In genomic region chr5:90472783-90473182, GRCh38 we compare ENCODE assay signal across 9 cellular contexts. TPM values are rescaled to one million over a fixed set of nuclear protein-coding genes. Genes with fewer than 3 reads are reported as not detected.
DNase-seq lines count a peak whose midpoint lies in the region; FAIRE-seq and TF ChIP-seq lines count a peak whose summit lies in the region.
"Had no signal": no experiment of that assay in that cellular context is flagged by ENCODE, and none has a peak within 500 bp of the region (broad histone marks: within the 10 kb centered on the region; RNA-seq: fewer than 3 reads in every experiment).

No MANE protein-coding gene starts in this region.

- no peaks in the 10 kb centered on the region for H3K9me2 ChIP-seq in OCI-LY1 (ENCODE audit: low read depth, low read length)

- no peaks in the 10 kb centered on the region for H3K27me3 Mint-ChIP-seq in Calu3 (ENCODE audit: unreplicated experiment)

- H3K4me2 ChIP-seq in OCI-LY1 (ENCODE audit: low read length) (peak overlapping the region; percentile 100), osteoblast (ENCODE audit: insufficient read depth, low read length) (peak overlapping the region; percentile 99)

- DNase-seq in Calu3 = no peak
- DNase-seq in osteoblast (ENCODE audit: insufficient read length, low spot score, missing footprints) = no peak
- DNase-seq in SW480 (ENCODE audit: low spot score) = no peak
- no peak for DNase-seq in sigmoid colon
- no peak for DNase-seq in dedifferentiated amniotic fluid mesenchymal stem cell (ENCODE audit: extremely low spot score)
- no peak for DNase-seq in urothelium cell line (ENCODE audit: low spot score)
- DNase-seq: NCI-H1048 had no signal

- H3K36me3 Mint-ChIP-seq in Calu3 (ENCODE audit: insufficient read depth, unreplicated experiment) = peaks cover 28% of the 10 kb centered on the region

- H3K36me3 ChIP-seq in OCI-LY1 (ENCODE audit: insufficient read depth, low read length) (peaks cover 14% of the 10 kb centered on the region), endocrine pancreas (ENCODE audit: control insufficient read depth, insufficient read depth, low read length) (no peaks in the 10 kb centered on the region), osteoblast (ENCODE audit: insufficient read depth, low read length) (no peaks in the 10 kb centered on the region), sigmoid colon (no peaks in the 10 kb centered on the region)

- CTCF ChIA-PET in Calu3 (lab: Charles Lee) = interaction anchor here (0.6 to 0.7 kb wide), 2 partner anchors 10 to 12 kb away, joined by 3 read pairs; no protein-coding TSS in a partner anchor

- peak overlapping the region; percentile 78 for H3K27ac Mint-ChIP-seq in Calu3 (ENCODE audit: unreplicated experiment)

- no peak for TF ChIP-seq POLR2A in sigmoid colon (IDR thresholded peaks at IDR 0.05)

- H3K4me3 Mint-ChIP-seq in Calu3 (ENCODE audit: low read depth, unreplicated experiment) = peak overlapping the region; percentile 99

- peak overlapping the region; percentile 65 for H3K4me3 ChIP-seq in OCI-LY1 (ENCODE audit: low read depth, low read length, poor library complexity, severe bottlenecking)
- H3K4me3 ChIP-seq in endocrine pancreas (ENCODE audit: control insufficient read depth, insufficient read depth, low read length) = peak overlapping the region; percentile 77
- H3K4me3 ChIP-seq in osteoblast (ENCODE audit: insufficient read depth, low read length) = peak overlapping the region; percentile 98
- peak overlapping the region in 2 of 4 donors; percentile 70 to 76 for H3K4me3 ChIP-seq in sigmoid colon

- H3K9ac ChIP-seq in OCI-LY1 (ENCODE audit: low read length) (peak overlapping the region; percentile 65), endocrine pancreas (ENCODE audit: control insufficient read depth, insufficient read depth, low read length) (no peak overlapping the region)

- H3K79me2 ChIP-seq in OCI-LY1 (ENCODE audit: insufficient read depth, low read length) (peaks cover 8% of the 10 kb centered on the region; the same call in 1 of the 2 replicates), osteoblast (ENCODE audit: insufficient read depth, low read length) (peaks cover 33% of the 10 kb centered on the region)

- WGBS in sigmoid colon, 2 donors = 43 to 71% methylated on average over 3 of the region's 3 CpGs

- no peaks in the 10 kb centered on the region for H3K9me3 Mint-ChIP-seq in Calu3 (ENCODE audit: low read depth, unreplicated experiment)

- H3K27ac ChIP-seq in OCI-LY1 (ENCODE audit: low read depth, low read length, poor library complexity, severe bottlenecking) (no peak overlapping the region), osteoblast (ENCODE audit: low read depth, low read length) (no peak overlapping the region), sigmoid colon (no peak overlapping the region)

- TF ChIP-seq EP300 in sigmoid colon (IDR thresholded peaks at IDR 0.05) = no peak

- intact Hi-C loops in Calu3 (cut with micrococcal nuclease; ENCODE audit: unreplicated experiment) = no loop called here
- intact Hi-C loops in sigmoid colon (cut with DNase I) = no loop called here

- H3F3A ChIP-seq in OCI-LY1 (ENCODE audit: insufficient read depth, low read length) = no peaks in the 10 kb centered on the region

- TF ChIP-seq CTCF in Calu3 (IDR thresholded peaks at IDR 0.05; ENCODE audit: unreplicated experiment) (no peak), OCI-LY1 (IDR thresholded peaks at IDR 0.05; ENCODE audit: low read length) (no peak), osteoblast (IDR thresholded peaks at IDR 0.05; ENCODE audit: extremely low read depth, low read depth, low read length) (no peak), sigmoid colon (IDR thresholded peaks at IDR 0.05) (no peak)

- H3K9me3 ChIP-seq in OCI-LY1 (ENCODE audit: low read length) = no peaks in the 10 kb centered on the region
- H3K9me3 ChIP-seq in endocrine pancreas (ENCODE audit: control insufficient read depth, low read length) = no peaks in the 10 kb centered on the region
- no peaks in the 10 kb centered on the region for H3K9me3 ChIP-seq in osteoblast (ENCODE audit: low read depth, low read length)
- no peaks in the 10 kb centered on the region for H3K9me3 ChIP-seq in sigmoid colon

- no peaks in the 10 kb centered on the region for H4K20me1 ChIP-seq in OCI-LY1 (ENCODE audit: insufficient read depth, low read length)
- no peaks in the 10 kb centered on the region for H4K20me1 ChIP-seq in osteoblast (ENCODE audit: insufficient read depth, low read length)

- no peak for FAIRE-seq in urothelium cell line (lab: Jason Lieb, UNC)

- H3K4me1 ChIP-seq in OCI-LY1 (ENCODE audit: insufficient read depth, low read length, severe bottlenecking) (peaks cover 39% of the 10 kb centered on the region), endocrine pancreas (ENCODE audit: control insufficient read depth, insufficient read depth, low read length) (peaks cover 11% of the 10 kb centered on the region), osteoblast (ENCODE audit: insufficient read depth, low read length) (peaks cover 18% of the 10 kb centered on the region), sigmoid colon (peaks cover 0 to 28% (median 23%) of the 10 kb centered on the region in 4 donors)

- H3K27me3 ChIP-seq in OCI-LY1 (ENCODE audit: insufficient read depth, low read length) (no peaks in the 10 kb centered on the region), endocrine pancreas (ENCODE audit: control insufficient read depth, insufficient read depth, low read length) (no peaks in the 10 kb centered on the region), osteoblast (ENCODE audit: insufficient read depth, low read length) (no peaks in the 10 kb centered on the region), sigmoid colon (no peaks in the 10 kb centered on the region)

- TSS peak; percentile 33 for BruUV-seq in Calu3 (replicated peaks; lab: Mats Ljungman, UMichigan)

- H3K4me1 Mint-ChIP-seq in Calu3 (ENCODE audit: low read depth, unreplicated experiment) = peaks cover 28% of the 10 kb centered on the region

- H2AFZ ChIP-seq in OCI-LY1 (ENCODE audit: low read length) (no peak overlapping the region), osteoblast (ENCODE audit: low read length) (no peak overlapping the region)

RNA-seq across cellular contexts. Expression of gene MBLAC2, which starts 1.8 kb away (rescaled TPM):
- 9.6 and 11.0 TPM in 2 replicates for total RNA-seq in Calu3 (2022)
- total RNA-seq in osteoblast = 6.5 TPM in 2 replicates
- total RNA-seq in sigmoid colon = 1 to 10 TPM; 4.9 to 7.1 (median 6.1) TPM
- 1 to 10 TPM in 2 of 3 donors, under 1 TPM in 1; 0.92 to 2.8 (median 2.4) TPM for polyA plus RNA-seq in sigmoid colon

RNA-seq across cellular contexts. Expression of gene POLR3G, which starts 1.9 kb away (rescaled TPM):
- 15.0 and 16.6 TPM in 2 replicates for total RNA-seq in Calu3 (2022)
- 1.8 and 3.6 TPM in 2 replicates for total RNA-seq in osteoblast
- total RNA-seq in sigmoid colon = 1 to 10 TPM; 1.1 to 5.8 (median 2.6) TPM
- 1 to 10 TPM in 2 of 3 donors, under 1 TPM in 1; 0.46 to 2.4 (median 1.8) TPM for polyA plus RNA-seq in sigmoid colon

RNA-seq across cellular contexts. Expression of gene LYSMD3, which starts 56.6 kb away (rescaled TPM):
- total RNA-seq in Calu3 (2022) = 25.9 and 27.2 TPM in 2 replicates
- total RNA-seq in osteoblast = 17.7 and 19.2 TPM in 2 replicates
- 10 to 100 TPM; 15.5 to 23.7 (median 19.2) TPM for total RNA-seq in sigmoid colon
- polyA plus RNA-seq in sigmoid colon = 10 to 100 TPM in 1 of 3 donors, 1 to 10 TPM in 2; 8.0 to 10.4 (median 9.0) TPM
